Comparison of ENCODE assay signal across 4 cellular contexts in genomic region chr9:74888449-74888848, GRCh38. TPM values are rescaled to one million over a fixed set of nuclear protein-coding genes. Genes with fewer than 3 reads are reported as not detected.
"Had no signal": no experiment of that assay in that cellular context is flagged by ENCODE, and none has a peak within 500 bp of the region (broad histone marks: within the 10 kb centered on the region; RNA-seq: fewer than 3 reads in every experiment).

No MANE protein-coding gene starts in this region.

RNA-seq across cellular contexts. Expression of gene TRPM6, which starts 0.7 kb away (rescaled TPM):
- total RNA-seq: activated CD8-positive, alpha-beta memory T cell treated with anti-CD3 and anti-CD28 coated beads, Interleukin-2, amount 10 ng/mL, durations not matched to agents 7 days and 5 days; activated naive CD4-positive, alpha-beta T cell treated with anti-CD3 and anti-CD28 coated beads for 36 hours; LHCN-M2 had no signal
- polyA plus RNA-seq: IgD-negative memory B cell had no signal
